Comparison of ENCODE assay signal across 22 cellular contexts in the genomic region with DNA sequence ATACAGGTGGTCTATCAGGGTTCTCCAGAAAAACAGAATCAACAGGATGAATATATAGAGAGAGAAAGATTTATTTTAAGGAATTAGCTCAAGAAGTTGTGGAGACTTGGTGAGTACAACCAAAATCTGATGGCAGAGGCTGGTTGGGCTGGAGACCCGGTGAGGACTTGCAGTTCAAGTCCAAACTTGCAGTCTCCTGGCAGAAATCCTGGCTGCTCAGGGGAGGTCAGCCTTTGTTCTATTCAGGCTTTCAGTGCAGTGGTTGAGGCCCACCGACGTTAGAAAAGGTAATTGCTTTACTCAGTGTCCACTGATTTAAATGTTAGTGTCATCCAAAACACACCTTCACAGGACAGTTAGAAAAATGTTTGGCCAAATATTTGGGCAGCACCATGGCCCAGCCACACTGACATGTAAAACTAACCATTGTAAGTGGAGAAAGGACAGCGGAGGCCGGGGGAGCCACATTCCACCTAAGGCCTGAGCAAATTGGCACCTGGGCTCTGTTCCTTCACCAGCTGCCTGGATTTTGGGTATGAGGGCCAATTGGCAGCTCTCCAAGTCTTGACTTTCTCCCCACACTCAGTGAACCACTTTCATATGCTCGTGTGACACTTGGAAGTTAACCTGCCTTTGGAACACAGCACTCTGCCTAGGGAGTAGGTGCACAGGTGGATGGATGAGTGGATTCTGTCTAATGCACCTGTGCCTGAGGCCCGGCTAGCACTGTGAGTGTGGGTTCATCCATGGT. TPM values are rescaled to one million over a fixed set of nuclear protein-coding genes. Genes with fewer than 3 reads are reported as not detected.
DNase-seq lines count a peak whose midpoint lies in the region; ATAC-seq, FAIRE-seq and TF ChIP-seq lines count a peak whose summit lies in the region.
"Had no signal": no experiment of that assay in that cellular context is flagged by ENCODE, and none has a peak within 500 bp of the region (broad histone marks: within the 10 kb centered on the region; RNA-seq: fewer than 3 reads in every experiment).

No MANE protein-coding gene starts in this region.

- ATAC-seq in GM18505 (IDR thresholded peaks at IDR 0.05; ENCODE audit: unreplicated experiment): no peak
- ATAC-seq: A549, HepG2, Panc1 had no signal

- FAIRE-seq in bronchial epithelial cell (lab: Jason Lieb, UNC): peak; percentile 77
- FAIRE-seq: A549, D721Med, H1, HepG2 had no signal

- H3K36me3 ChIP-seq in bronchial epithelial cell (ENCODE audit: control insufficient read depth, insufficient read depth, low read length): no peaks in the 10 kb centered on the region
- H3K36me3 ChIP-seq in H7 (replicated peaks; ENCODE audit: control insufficient read depth, insufficient read depth, low read length): no peaks in the 10 kb centered on the region
- H3K36me3 ChIP-seq: SJSA1 had no signal

- H3K4me3 ChIP-seq in bronchial epithelial cell (ENCODE audit: low read depth, low read length) (no peak overlapping the region), H7 (ENCODE audit: insufficient read depth, low read depth, low read length) (no peak overlapping the region)
- H3K4me3 ChIP-seq: A549, SJSA1 had no signal

- no peak for TF ChIP-seq CTCF in bronchial epithelial cell (IDR thresholded peaks at IDR 0.05; ENCODE audit: insufficient read depth, low read length, severe bottlenecking)

- H3K27me3 ChIP-seq in bronchial epithelial cell (ENCODE audit: control insufficient read depth, insufficient read depth, low read length) (peaks cover 4% of the 10 kb centered on the region), H7 (ENCODE audit: control insufficient read depth, insufficient read depth, low read length) (no peaks in the 10 kb centered on the region)

- peak; percentile 24 for DNase-seq in activated effector memory CD4-positive, alpha-beta T cell treated with anti-CD3 and anti-CD28 coated beads, Interleukin-2, amount 50 U/mL, for 16 hours
- DNase-seq in activated effector memory CD4-positive, alpha-beta T cell treated with Interleukin-2 at 50 U/mL for 16 hours: no peak
- peak; percentile 25 for DNase-seq in NCI-H2196 treated with DMSO at 0.1 percent for 48 hours (lab: John Stamatoyannopoulos, UW; ENCODE audit: unreplicated experiment)
- peak; percentile 52 for DNase-seq in bronchial epithelial cell (ENCODE audit: low read depth)
- DNase-seq in H7: no peak
- no peak for DNase-seq in DMS53 (lab: John Stamatoyannopoulos, UW)
- DNase-seq in central memory CD4-positive, alpha-beta T cell: no peak
- DNase-seq: CD4-positive, alpha-beta memory T cell; GDM1; HFFc6; KBM-7; NCI-H187; NCI-H226; NCI-H526 had no signal

- TF ChIP-seq POLR2A in GM18505 (IDR thresholded peaks at IDR 0.05; ENCODE audit: borderline replicate concordance, extremely low read depth, insufficient read depth, insufficient read length): no peak

RNA-seq across cellular contexts. Expression of a gene that starts 54.7 kb away (rescaled TPM):
- not detected in 2 replicates for total RNA-seq in bronchial epithelial cell
- total RNA-seq in H7 (2014; rRNA removed; shearing (Covaris generic)): 1.4 and 2.0 TPM in 2 replicates
- total RNA-seq: CD4-positive, alpha-beta memory T cell; Daoy; HepG2; HFFc6; SJSA1 had no signal

Comparison
In these comparisons a context has a peak if more than half of its experiments do, and no peak if none do; other contexts are left out.
1. DNase-seq: peak in activated effector memory CD4-positive, alpha-beta T cell treated with anti-CD3 and anti-CD28 coated beads, Interleukin-2, amount 50 U/mL, for 16 hours (single experiment), NCI-H2196 treated with DMSO at 0.1 percent for 48 hours (single experiment) and bronchial epithelial cell (single experiment); none in activated effector memory CD4-positive, alpha-beta T cell treated with Interleukin-2 at 50 U/mL for 16 hours (single experiment), H7 (single experiment), DMS53 (single experiment) and central memory CD4-positive, alpha-beta T cell (single experiment).